Comparison of ENCODE assay signal across 21 cellular contexts in the genomic region with DNA sequence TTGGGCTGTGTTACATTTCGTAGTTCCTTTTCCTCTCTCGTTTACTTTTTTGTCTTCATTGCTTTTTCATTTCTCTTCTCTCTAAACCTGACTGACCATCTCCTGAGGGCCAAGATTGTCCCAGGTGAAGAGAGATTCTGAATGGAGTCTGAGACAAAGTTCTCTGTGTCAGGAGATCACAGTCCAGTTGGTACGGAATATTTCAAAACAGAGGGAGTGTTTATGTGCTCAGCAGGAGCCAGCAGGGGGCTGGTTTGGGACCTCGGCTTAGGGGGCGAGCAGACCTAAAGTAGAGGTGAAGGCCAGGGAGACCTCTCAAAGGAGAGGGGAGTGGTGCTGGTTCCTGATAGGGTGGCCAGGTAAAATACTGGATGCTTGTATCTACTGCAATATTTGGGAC. TPM values are rescaled to one million over a fixed set of nuclear protein-coding genes. Genes with fewer than 3 reads are reported as not detected.
"Had no signal": no experiment of that assay in that cellular context is flagged by ENCODE, and none has a peak within 500 bp of the region (broad histone marks: within the 10 kb centered on the region; RNA-seq: fewer than 3 reads in every experiment).

No MANE protein-coding gene starts in this region.

- H3K36me3 Mint-ChIP-seq: activated naive CD4-positive, alpha-beta T cell treated with anti-CD3 and anti-CD28 coated beads, Interleukin-2, amount 10 ng/mL, durations not matched to agents 7 days and 5 days; activated naive CD8-positive, alpha-beta T cell treated with anti-CD3 and anti-CD28 coated beads for 36 hours had no signal

- ATAC-seq: activated CD4-positive, CD25-positive, alpha-beta regulatory T cell treated with anti-CD3 and anti-CD28 coated beads, Interleukin-2, amount 50 U/mL, for 24 hours; activated CD8-positive, alpha-beta T cell treated with anti-CD3 and anti-CD28 coated beads for 36 hours; activated T-cell treated with anti-CD3 and anti-CD28 coated beads, Interleukin-2, amount 50 U/mL, for 72 hours had no signal

- DNase-seq: activated CD4-positive, alpha-beta T cell treated with anti-CD3 and anti-CD28 coated beads for 4 hours; activated CD8-positive, alpha-beta memory T cell treated with anti-CD3 and anti-CD28 coated beads, Interleukin-2, amount 50 U/mL, for 4 hours; activated CD8-positive, alpha-beta T cell treated with anti-CD3 and anti-CD28 coated beads for 36 hours; activated gamma-delta T cell treated with Interleukin-2 at 50 U/mL for 16 hours; activated naive CD4-positive, alpha-beta T cell treated with anti-CD3 and anti-CD28 coated beads, Interleukin-2, amount 10 ng/mL, durations not matched to agents 7 days and 5 days; activated naive CD8-positive, alpha-beta T cell treated with anti-CD3 and anti-CD28 coated beads for 36 hours; activated T-cell treated with anti-CD3 and anti-CD28 coated beads, Interleukin-2, amount 50 U/mL, for 72 hours; Kasumi-1; KBM-7; NCI-H1105 treated with DMSO at 0.1 percent for 48 hours; NCI-H1436 treated with DMSO at 0.1 percent for 48 hours; NCI-H187; NCI-H2081; NCI-H524; PC-9; SJCRH30; SK-N-SH; SW 1271 had no signal

- H3K27ac Mint-ChIP-seq: activated CD8-positive, alpha-beta T cell treated with anti-CD3 and anti-CD28 coated beads for 36 hours; activated naive CD8-positive, alpha-beta T cell treated with anti-CD3 and anti-CD28 coated beads for 36 hours; activated T-cell treated with anti-CD3 and anti-CD28 coated beads, Interleukin-2, amount 50 U/mL, for 72 hours; activated T-helper 2 cell treated with anti-CD3 and anti-CD28 coated beads, Interferon-gamma antibody, Interleukin-2, Interleukin-4, amounts not matched to agents 10 μg/mL and 5 μg/mL and 100 μg/mL, durations not matched to agents 14 hours and 24 hours and 36 hours had no signal

- H3K9me3 ChIP-seq: SJCRH30, SK-N-SH had no signal

- H3K9me3 Mint-ChIP-seq: activated CD8-positive, alpha-beta T cell treated with anti-CD3 and anti-CD28 coated beads for 36 hours; activated naive CD4-positive, alpha-beta T cell treated with anti-CD3 and anti-CD28 coated beads, Interleukin-2, amount 10 ng/mL, durations not matched to agents 7 days and 5 days; activated naive CD8-positive, alpha-beta T cell treated with anti-CD3 and anti-CD28 coated beads for 36 hours; activated T-cell treated with anti-CD3 and anti-CD28 coated beads, Interleukin-2, amount 50 U/mL, for 72 hours; activated T-helper 2 cell treated with anti-CD3 and anti-CD28 coated beads, Interferon-gamma antibody, Interleukin-2, Interleukin-4, amounts not matched to agents 10 μg/mL and 5 μg/mL and 100 μg/mL, durations not matched to agents 14 hours and 24 hours and 36 hours had no signal

- H3K27me3 ChIP-seq: SJCRH30 had no signal

- H3K4me1 ChIP-seq: SJCRH30 had no signal

- H3K4me3 Mint-ChIP-seq: activated CD8-positive, alpha-beta T cell treated with anti-CD3 and anti-CD28 coated beads for 36 hours; activated naive CD4-positive, alpha-beta T cell treated with anti-CD3 and anti-CD28 coated beads, Interleukin-2, amount 10 ng/mL, durations not matched to agents 7 days and 5 days; activated naive CD8-positive, alpha-beta T cell treated with anti-CD3 and anti-CD28 coated beads for 36 hours; activated T-cell treated with anti-CD3 and anti-CD28 coated beads, Interleukin-2, amount 50 U/mL, for 72 hours had no signal

- H3K4me3 ChIP-seq: PC-9, SJCRH30 had no signal

- H3K4me2 ChIP-seq: SK-N-SH had no signal

- H3K36me3 ChIP-seq: SJCRH30 had no signal

- H3K27ac ChIP-seq: PC-9, SJCRH30 had no signal

RNA-seq across cellular contexts. Expression of a gene that starts 51.0 kb away (rescaled TPM):
- total RNA-seq: activated CD8-positive, alpha-beta T cell treated with anti-CD3 and anti-CD28 coated beads for 36 hours; activated naive CD8-positive, alpha-beta T cell treated with anti-CD3 and anti-CD28 coated beads for 36 hours; activated T-cell treated with anti-CD3 and anti-CD28 coated beads, Interleukin-2, amount 50 U/mL, for 72 hours; activated T-helper 2 cell treated with anti-CD3 and anti-CD28 coated beads, Interferon-gamma antibody, Interleukin-2, Interleukin-4, amounts not matched to agents 10 μg/mL and 5 μg/mL and 100 μg/mL, durations not matched to agents 14 hours and 24 hours and 36 hours; T-helper 1 cell treated with Interleukin-12 subunit alpha and Interleukin-12 subunit beta and Interleukin-4 antibody, amounts not matched to agents 30 ng/mL and 1 ng/mL, for 36 hours had no signal
